ENCODE assay signal across 9 cellular contexts in genomic region chr17:65101371-65101770, GRCh38. TPM values are rescaled to one million over a fixed set of nuclear protein-coding genes. Genes with fewer than 3 reads are reported as not detected.
DNase-seq lines count a peak whose midpoint lies in the region; ATAC-seq and TF ChIP-seq lines count a peak whose summit lies in the region.
"Had no signal": no experiment of that assay in that cellular context is flagged by ENCODE, and none has a peak within 500 bp of the region (broad histone marks: within the 10 kb centered on the region; RNA-seq: fewer than 3 reads in every experiment).

No MANE protein-coding gene starts in this region.

- H2AFZ ChIP-seq in mesenchymal stem cell (ENCODE audit: low read depth, low read length): no peak overlapping the region

- H3K9ac ChIP-seq in adipocyte (ENCODE audit: low read length) (peak overlapping the region; percentile 81), mesenchymal stem cell (ENCODE audit: low read length) (peak overlapping the region; percentile 86)

- no peaks in the 10 kb centered on the region for H3K36me3 ChIP-seq in adipocyte (ENCODE audit: control insufficient read depth, insufficient read depth, low read length, severe bottlenecking)
- peaks cover 0 to 5% of the 10 kb centered on the region in 2 experiments for H3K36me3 ChIP-seq in mesenchymal stem cell (ENCODE audit: control insufficient read depth in 1 of 2, insufficient read depth in 2 of 2, low read depth in 1 of 2, low read length in 2 of 2)

- H4K8ac ChIP-seq in mesenchymal stem cell (ENCODE audit: low read length): peak overlapping the region; percentile 42

- no peak overlapping the region for H3K23ac ChIP-seq in mesenchymal stem cell (ENCODE audit: low read length in 2 of 2)

- H3K14ac ChIP-seq in mesenchymal stem cell (ENCODE audit: low read length in 2 of 2): no peak overlapping the region

- no peak overlapping the region for H2AK5ac ChIP-seq in mesenchymal stem cell (ENCODE audit: low read length, severe bottlenecking)

- no peaks in the 10 kb centered on the region for H3K27me3 Mint-ChIP-seq in activated naive CD4-positive, alpha-beta T cell treated with anti-CD3 and anti-CD28 coated beads for 36 hours (ENCODE audit: low read depth)
- no peaks in the 10 kb centered on the region for H3K27me3 Mint-ChIP-seq in type B pancreatic cell

- peak overlapping the region in 1 of 2 experiments; percentile 70 for H2BK12ac ChIP-seq in mesenchymal stem cell (ENCODE audit: low read length in 2 of 2)

- no peak for ATAC-seq in HG02678 (IDR thresholded peaks at IDR 0.05; ENCODE audit: unreplicated experiment)

- CTCF ChIA-PET in activated naive CD4-positive, alpha-beta T cell treated with anti-CD3 and anti-CD28 coated beads for 36 hours (lab: Charles Lee): interaction anchor here (0.9 to 3.7 kb wide), 12 partner anchors 12 to 174 kb away, joined by 3 to 32 read pairs (median 4); partner anchors contain the start of gene RGS9

- H3K4me3 Mint-ChIP-seq in activated naive CD4-positive, alpha-beta T cell treated with anti-CD3 and anti-CD28 coated beads for 36 hours: peak overlapping the region; percentile 86
- peak overlapping the region; percentile 82 for H3K4me3 Mint-ChIP-seq in type B pancreatic cell

- no peaks in the 10 kb centered on the region for H3K36me3 Mint-ChIP-seq in activated naive CD4-positive, alpha-beta T cell treated with anti-CD3 and anti-CD28 coated beads for 36 hours (ENCODE audit: low read depth)
- no peaks in the 10 kb centered on the region for H3K36me3 Mint-ChIP-seq in type B pancreatic cell

- H3K4me3 ChIP-seq in adipocyte (ENCODE audit: low read length): peak overlapping the region; percentile 84
- peak overlapping the region in 1 of 2 experiments; percentile 86 for H3K4me3 ChIP-seq in mesenchymal stem cell (ENCODE audit: insufficient read depth in 1 of 2, low read depth in 1 of 2, low read length in 2 of 2)

- peak overlapping the region; percentile 11 for H4K91ac ChIP-seq in mesenchymal stem cell (ENCODE audit: low read length)

- TF ChIP-seq CTCF in type B pancreatic cell (conservative IDR thresholded peaks at IDR 0.05): no peak

- H2BK120ac ChIP-seq in mesenchymal stem cell (ENCODE audit: low read depth, low read length): no peak overlapping the region

- H3K4me2 ChIP-seq in mesenchymal stem cell (ENCODE audit: low read length, poor library complexity, severe bottlenecking): no peak overlapping the region

- no peak overlapping the region for H2BK5ac ChIP-seq in mesenchymal stem cell (ENCODE audit: low read depth, low read length, poor library complexity, severe bottlenecking)

- H3K4ac ChIP-seq in mesenchymal stem cell (ENCODE audit: low read depth in 1 of 2, low read length in 2 of 2): no peak overlapping the region

- peaks cover 35% of the 10 kb centered on the region for H3K4me1 ChIP-seq in adipocyte (ENCODE audit: control insufficient read depth, insufficient read depth, low read length)
- peaks cover 29% of the 10 kb centered on the region for H3K4me1 ChIP-seq in mesenchymal stem cell (ENCODE audit: control insufficient read depth, insufficient read depth, low read depth, low read length)

- WGBS in mesenchymal stem cell: 86% methylated on average over 6 of the region's 6 CpGs

- no peak for DNase-seq in activated naive CD4-positive, alpha-beta T cell treated with anti-CD3 and anti-CD28 coated beads for 36 hours
- DNase-seq in activated naive CD4-positive, alpha-beta T cell (lab: John Stamatoyannopoulos, UW): no peak
- DNase-seq in adipocyte (ENCODE audit: low read depth) (no peak), mesenchymal stem cell (no peak), type B pancreatic cell (ENCODE audit: extremely low spot score, unreplicated experiment) (no peak), AG20443 (ENCODE audit: low spot score) (no peak), NCI-H2029 (lab: John Stamatoyannopoulos, UW) (no peak)
- DNase-seq: NCI-H1048 had no signal

- intact Hi-C loops in activated naive CD4-positive, alpha-beta T cell treated with anti-CD3 and anti-CD28 coated beads for 36 hours (cut with micrococcal nuclease): loop anchor here (2.0 kb wide), 2 partner anchors 127 to 183 kb away; partner anchors contain the start of gene LRRC37A3

- H3K18ac ChIP-seq in mesenchymal stem cell (ENCODE audit: low read depth in 1 of 2, low read length in 2 of 2): no peak overlapping the region

- H3K27me3 ChIP-seq in adipocyte (replicated peaks; ENCODE audit: control insufficient read depth, insufficient read depth, low read length) (no peaks in the 10 kb centered on the region), mesenchymal stem cell (ENCODE audit: control insufficient read depth in 1 of 2, insufficient read depth in 1 of 2, low read length in 2 of 2) (no peaks in the 10 kb centered on the region)

- no peak overlapping the region for H2BK15ac ChIP-seq in mesenchymal stem cell (ENCODE audit: low read depth, poor library complexity, severe bottlenecking)

- H3K9me3 ChIP-seq in adipocyte (ENCODE audit: control insufficient read depth, low read length) (no peaks in the 10 kb centered on the region), mesenchymal stem cell (ENCODE audit: control insufficient read depth, low read length) (no peaks in the 10 kb centered on the region)

- no peaks in the 10 kb centered on the region for H3K9me3 Mint-ChIP-seq in activated naive CD4-positive, alpha-beta T cell treated with anti-CD3 and anti-CD28 coated beads for 36 hours
- no peaks in the 10 kb centered on the region for H3K9me3 Mint-ChIP-seq in type B pancreatic cell

- H3K27ac ChIP-seq in mesenchymal stem cell (ENCODE audit: low read length, poor library complexity, severe bottlenecking): no peak overlapping the region

- peaks cover 14% of the 10 kb centered on the region for H3K4me1 Mint-ChIP-seq in activated naive CD4-positive, alpha-beta T cell treated with anti-CD3 and anti-CD28 coated beads for 36 hours (ENCODE audit: low read depth)
- peaks cover 18% of the 10 kb centered on the region for H3K4me1 Mint-ChIP-seq in type B pancreatic cell (ENCODE audit: unreplicated experiment)

- H3K79me1 ChIP-seq in mesenchymal stem cell (replicated peaks; ENCODE audit: low read length, poor library complexity, severe bottlenecking): peaks cover 2% of the 10 kb centered on the region

- H3K27ac Mint-ChIP-seq in activated naive CD4-positive, alpha-beta T cell treated with anti-CD3 and anti-CD28 coated beads for 36 hours: no peak overlapping the region
- peak overlapping the region; percentile 39 for H3K27ac Mint-ChIP-seq in type B pancreatic cell

RNA-seq across cellular contexts. Expression of gene RGS9, which starts 35.8 kb away (rescaled TPM):
- total RNA-seq in activated naive CD4-positive, alpha-beta T cell treated with anti-CD3 and anti-CD28 coated beads for 36 hours: 1 to 10 TPM; 1.2 to 1.6 TPM
- polyA plus RNA-seq in mesenchymal stem cell (2013, experiment 1 of 2): 8.0 TPM
- 8.1 TPM for polyA plus RNA-seq in mesenchymal stem cell (2013, experiment 2 of 2)
- total RNA-seq in type B pancreatic cell (ENCODE audit: low replicate concordance): 5.1 and 5.5 TPM in 2 replicates

RNA-seq across cellular contexts. Expression of gene GNA13, which starts 44.8 kb away (rescaled TPM):
- total RNA-seq in activated naive CD4-positive, alpha-beta T cell treated with anti-CD3 and anti-CD28 coated beads for 36 hours: 10 to 100 TPM; 42.4 to 44.9 TPM
- polyA plus RNA-seq in mesenchymal stem cell (2013, experiment 1 of 2): 45.4 TPM
- 47.9 TPM for polyA plus RNA-seq in mesenchymal stem cell (2013, experiment 2 of 2)
- total RNA-seq in type B pancreatic cell (ENCODE audit: low replicate concordance): 36.0 and 43.3 TPM in 2 replicates
